In genomic region chrX:67636532-67636931, GRCh38 we compare ENCODE assay signal across 21 cellular contexts.
A peak's percentile ranks its signal among the peaks of the same experiment; 100 is the strongest.
DNase-seq lines count a peak whose midpoint lies in the region; TF ChIP-seq lines count a peak whose summit lies in the region.
"Had no signal": no experiment of that assay in that cellular context is flagged by ENCODE, and none has a peak within 500 bp of the region (broad histone marks: within the 10 kb centered on the region; RNA-seq: fewer than 3 reads in every experiment).

No MANE protein-coding gene starts in this region.

- H3K4me1 Mint-ChIP-seq in activated naive CD4-positive, alpha-beta T cell treated with anti-CD3 and anti-CD28 coated beads, Interleukin-2, amount 10 ng/mL, durations not matched to agents 7 days and 5 days: no peaks in the 10 kb centered on the region

- peaks cover 2% of the 10 kb centered on the region for H3K9me3 Mint-ChIP-seq in activated naive CD4-positive, alpha-beta T cell treated with anti-CD3 and anti-CD28 coated beads, Interleukin-2, amount 10 ng/mL, durations not matched to agents 7 days and 5 days
- H3K9me3 Mint-ChIP-seq: natural killer cell treated with Interleukin-12 subunit alpha and Interleukin-12 subunit beta and Interleukin-15 and Interleukin-18, amount 100 ng/mL, for 72 hours had no signal

- no peak overlapping the region for H3K27ac Mint-ChIP-seq in activated naive CD4-positive, alpha-beta T cell treated with anti-CD3 and anti-CD28 coated beads, Interleukin-2, amount 10 ng/mL, durations not matched to agents 7 days and 5 days
- H3K27ac Mint-ChIP-seq: natural killer cell treated with Interleukin-12 subunit alpha and Interleukin-12 subunit beta and Interleukin-15 and Interleukin-18, amount 100 ng/mL, for 72 hours had no signal

- TF ChIP-seq POLR2A in tibial nerve (IDR thresholded peaks at IDR 0.05) (no peak), breast epithelium (IDR thresholded peaks at IDR 0.05) (no peak)

- H3K4me3 Mint-ChIP-seq in activated naive CD4-positive, alpha-beta T cell treated with anti-CD3 and anti-CD28 coated beads, Interleukin-2, amount 10 ng/mL, durations not matched to agents 7 days and 5 days: no peak overlapping the region
- H3K4me3 Mint-ChIP-seq: natural killer cell treated with Interleukin-12 subunit alpha and Interleukin-12 subunit beta and Interleukin-15 and Interleukin-18, amount 100 ng/mL, for 72 hours had no signal

- no peak overlapping the region for H3K14ac ChIP-seq in mesenchymal stem cell (ENCODE audit: low read length in 2 of 2)

- H3K27me3 ChIP-seq in NT2/D1 (ENCODE audit: insufficient read depth, insufficient read length) (no peaks in the 10 kb centered on the region), mesenchymal stem cell (ENCODE audit: control insufficient read depth in 1 of 2, insufficient read depth in 1 of 2, low read length in 2 of 2) (no peaks in the 10 kb centered on the region), tibial nerve (no peaks in the 10 kb centered on the region), breast epithelium (no peaks in the 10 kb centered on the region)
- H3K27me3 ChIP-seq: cardiac muscle cell, heart left ventricle, left lung, SJCRH30, vagina had no signal

- DNase-seq in ELR (ENCODE audit: low read depth): peak; percentile 12
- peak; percentile 51 for DNase-seq in NT2/D1 (ENCODE audit: low read depth, low spot score)
- peak; percentile 27 for DNase-seq in fibroblast of gingiva (ENCODE audit: low read depth)
- peak; percentile 11 for DNase-seq in mesenchymal stem cell
- no peak for DNase-seq in activated naive CD4-positive, alpha-beta T cell treated with anti-CD3 and anti-CD28 coated beads, Interleukin-2, amount 10 ng/mL, durations not matched to agents 7 days and 5 days
- no peak for DNase-seq in tibial nerve (ENCODE audit: low spot score in 2 of 2)
- no peak for DNase-seq in HUDEP-2 (lab: John Stamatoyannopoulos, UW; ENCODE audit: unreplicated experiment in 76 of 76)
- no peak for DNase-seq in breast epithelium (ENCODE audit: low spot score in 2 of 2)
- DNase-seq: activated gamma-delta T cell, dermis blood vessel endothelial cell, heart left ventricle, Karpas-422, left lung, NCI-H1694, NCI-H524 treated with DMSO at 0.1 percent for 48 hours, SJCRH30, T-helper 1 cell had no signal

- H3K4ac ChIP-seq in mesenchymal stem cell (ENCODE audit: low read depth in 1 of 2, low read length in 2 of 2): no peak overlapping the region

- H3K23ac ChIP-seq in mesenchymal stem cell (ENCODE audit: low read length in 2 of 2): no peak overlapping the region

- H2AFZ ChIP-seq in mesenchymal stem cell (ENCODE audit: low read depth, low read length): no peak overlapping the region

- H3K27ac ChIP-seq in mesenchymal stem cell (ENCODE audit: low read length, poor library complexity, severe bottlenecking): no peak overlapping the region
- no peak overlapping the region for H3K27ac ChIP-seq in tibial nerve
- H3K27ac ChIP-seq in breast epithelium: no peak overlapping the region
- H3K27ac ChIP-seq: cardiac muscle cell, heart left ventricle, left lung, SJCRH30, vagina had no signal

- H2BK15ac ChIP-seq in mesenchymal stem cell (ENCODE audit: low read depth, poor library complexity, severe bottlenecking): no peak overlapping the region

- intact Hi-C loops in breast epithelium (cut with DNase I; ENCODE audit: low total_unique reads): no loop called here

- no peak for TF ChIP-seq EP300 in tibial nerve (IDR thresholded peaks at IDR 0.05)

- CTCF ChIA-PET in activated naive CD4-positive, alpha-beta T cell treated with anti-CD3 and anti-CD28 coated beads, Interleukin-2, amount 10 ng/mL, durations not matched to agents 7 days and 5 days (lab: Charles Lee): no interaction called here

- no peak overlapping the region for H3K4me3 ChIP-seq in NT2/D1 (ENCODE audit: insufficient read length, low read depth)
- no peak overlapping the region for H3K4me3 ChIP-seq in mesenchymal stem cell (ENCODE audit: insufficient read depth in 1 of 2, low read depth in 1 of 2, low read length in 2 of 2)
- H3K4me3 ChIP-seq in tibial nerve: no peak overlapping the region
- no peak overlapping the region for H3K4me3 ChIP-seq in breast epithelium
- H3K4me3 ChIP-seq: cardiac muscle cell, heart left ventricle, left lung, SJCRH30, smooth muscle cell, vagina had no signal

- H3K4me2 ChIP-seq in mesenchymal stem cell (ENCODE audit: low read length, poor library complexity, severe bottlenecking): no peak overlapping the region
- H3K4me2 ChIP-seq: smooth muscle cell had no signal

- H3K18ac ChIP-seq in mesenchymal stem cell (ENCODE audit: low read depth in 1 of 2, low read length in 2 of 2): no peak overlapping the region

- no peak overlapping the region for H4K91ac ChIP-seq in mesenchymal stem cell (ENCODE audit: low read length)

- H3K9ac ChIP-seq in NT2/D1 (ENCODE audit: insufficient read length, low read depth) (no peak overlapping the region), mesenchymal stem cell (ENCODE audit: low read length) (no peak overlapping the region)

- H3K27me3 Mint-ChIP-seq in activated naive CD4-positive, alpha-beta T cell treated with anti-CD3 and anti-CD28 coated beads, Interleukin-2, amount 10 ng/mL, durations not matched to agents 7 days and 5 days: no peaks in the 10 kb centered on the region

- TF ChIP-seq CTCF in tibial nerve (IDR thresholded peaks at IDR 0.05): no peak
- TF ChIP-seq CTCF in breast epithelium (IDR thresholded peaks at IDR 0.05): no peak

- no peak overlapping the region for H2BK5ac ChIP-seq in mesenchymal stem cell (ENCODE audit: low read depth, low read length, poor library complexity, severe bottlenecking)

- no peak overlapping the region for H4K8ac ChIP-seq in mesenchymal stem cell (ENCODE audit: low read length)

- no peak overlapping the region for H2BK120ac ChIP-seq in mesenchymal stem cell (ENCODE audit: low read depth, low read length)

- no peaks in the 10 kb centered on the region for H3K9me3 ChIP-seq in NT2/D1 (ENCODE audit: insufficient read depth, low read length)
- H3K9me3 ChIP-seq in mesenchymal stem cell (ENCODE audit: control insufficient read depth, low read length): no peaks in the 10 kb centered on the region
- H3K9me3 ChIP-seq in tibial nerve: no peaks in the 10 kb centered on the region
- H3K9me3 ChIP-seq in breast epithelium: no peaks in the 10 kb centered on the region
- H3K9me3 ChIP-seq: heart left ventricle, left lung, SJCRH30, vagina had no signal

- H3K36me3 Mint-ChIP-seq in activated naive CD4-positive, alpha-beta T cell treated with anti-CD3 and anti-CD28 coated beads, Interleukin-2, amount 10 ng/mL, durations not matched to agents 7 days and 5 days: no peaks in the 10 kb centered on the region
- H3K36me3 Mint-ChIP-seq: natural killer cell treated with Interleukin-12 subunit alpha and Interleukin-12 subunit beta and Interleukin-15 and Interleukin-18, amount 100 ng/mL, for 72 hours had no signal

- H3K4me1 ChIP-seq in NT2/D1 (ENCODE audit: insufficient read depth, insufficient read length): no peaks in the 10 kb centered on the region
- no peaks in the 10 kb centered on the region for H3K4me1 ChIP-seq in mesenchymal stem cell (ENCODE audit: control insufficient read depth, insufficient read depth, low read depth, low read length)
- no peaks in the 10 kb centered on the region for H3K4me1 ChIP-seq in tibial nerve
- no peaks in the 10 kb centered on the region for H3K4me1 ChIP-seq in breast epithelium
- H3K4me1 ChIP-seq: heart left ventricle, left lung, SJCRH30, vagina had no signal

- no peaks in the 10 kb centered on the region for H3K79me1 ChIP-seq in mesenchymal stem cell (replicated peaks; ENCODE audit: low read length, poor library complexity, severe bottlenecking)

- H2BK12ac ChIP-seq in mesenchymal stem cell (ENCODE audit: low read length in 2 of 2): no peak overlapping the region

- H3K36me3 ChIP-seq in NT2/D1 (ENCODE audit: insufficient read depth, insufficient read length, low read length) (no peaks in the 10 kb centered on the region), mesenchymal stem cell (ENCODE audit: control insufficient read depth in 1 of 2, insufficient read depth in 2 of 2, low read depth in 1 of 2, low read length in 2 of 2) (no peaks in the 10 kb centered on the region), tibial nerve (no peaks in the 10 kb centered on the region), breast epithelium (no peaks in the 10 kb centered on the region)
- H3K36me3 ChIP-seq: cardiac muscle cell, heart left ventricle, left lung, SJCRH30, vagina had no signal

- no peak overlapping the region for H2AK5ac ChIP-seq in mesenchymal stem cell (ENCODE audit: low read length, severe bottlenecking)

Comparison
In these comparisons a context has a peak if more than half of its experiments do, and no peak if none do; other contexts are left out.
1. DNase-seq: peak in ELR (single experiment), NT2/D1 (single experiment), fibroblast of gingiva (single experiment) and mesenchymal stem cell (single experiment); none in activated naive CD4-positive, alpha-beta T cell treated with anti-CD3 and anti-CD28 coated beads, Interleukin-2, amount 10 ng/mL, durations not matched to agents 7 days and 5 days (single experiment), tibial nerve (0 of 2), HUDEP-2 (0 of 76) and breast epithelium (0 of 2).